Comparison of ENCODE assay signal across 8 cellular contexts in the genomic region with DNA sequence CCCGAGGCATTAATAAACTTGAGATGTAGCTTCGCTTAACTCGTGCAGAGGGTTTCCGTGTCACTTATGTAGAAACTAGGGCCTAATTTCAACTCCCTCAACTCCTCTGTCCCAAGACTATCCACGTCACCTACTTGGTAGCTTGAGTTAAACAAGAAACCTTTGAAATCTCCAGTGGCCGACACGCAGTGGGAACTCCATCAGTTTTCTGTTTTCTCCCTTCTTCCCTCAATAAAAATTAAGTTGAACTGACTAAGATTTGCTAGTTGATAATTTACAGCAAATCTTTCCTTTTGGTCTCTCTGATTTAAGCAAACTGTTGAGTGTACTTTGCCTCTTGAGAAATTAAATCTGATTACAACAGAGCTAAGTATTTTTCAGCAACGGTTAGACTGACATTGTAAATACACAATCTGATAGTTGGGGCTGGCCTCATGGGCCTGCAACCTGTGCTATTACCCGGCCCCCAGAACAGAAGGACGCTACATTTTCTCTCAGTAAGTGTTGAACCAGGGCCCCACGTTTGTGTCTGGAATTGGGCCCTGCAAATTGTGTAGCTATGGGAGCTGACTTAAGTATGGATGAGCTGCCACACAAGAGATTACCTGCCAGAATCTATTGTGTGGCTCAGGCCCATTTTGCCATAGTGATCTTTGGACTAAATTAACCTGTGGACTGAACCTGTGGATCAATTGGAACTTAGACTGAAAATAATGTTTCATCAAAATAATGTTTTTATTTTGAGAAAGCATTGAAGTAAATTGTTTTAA. TPM values are rescaled to one million over a fixed set of nuclear protein-coding genes. Genes with fewer than 3 reads are reported as not detected.
DNase-seq lines count a peak whose midpoint lies in the region; ATAC-seq and TF ChIP-seq lines count a peak whose summit lies in the region.

No MANE protein-coding gene starts in this region.

- POLR2A ChIA-PET in T-cell (lab: Charles Lee), result interaction anchor here in 1 of 2 donors (0.6 kb wide), 1 partner anchor 61 kb away, joined by 3 read pairs; no protein-coding TSS in a partner anchor

- H3K27ac Mint-ChIP-seq in H9 (peak overlapping the region; percentile 82 to 94 (median 84); a peak in 6 of 7 replicates), T-cell (peak overlapping the region; percentile 98)

- H3K4me1 Mint-ChIP-seq in H9 (peaks cover 25 to 35% of the 10 kb centered on the region in 2 experiments), T-cell (peaks cover 44 to 47% (median 46%) of the 10 kb centered on the region in 3 donors)

- H3K79me2 ChIP-seq in H9 (ENCODE audit: insufficient read depth, low read length), result no peaks in the 10 kb centered on the region; the same call in 1 of the 2 replicates

- H3K9me3 ChIP-seq in H9 (ENCODE audit: control insufficient read depth, low read depth, low read length), result no peaks in the 10 kb centered on the region
- H3K9me3 ChIP-seq in prostate gland, result no peaks in the 10 kb centered on the region

- no peak overlapping the region for H3K4ac ChIP-seq in H9 (ENCODE audit: low read depth, low read length)

- ATAC-seq in T-cell (replicated peaks in 1 of 4), result no peak
- no peak for ATAC-seq in GM19023 (IDR thresholded peaks at IDR 0.05; ENCODE audit: unreplicated experiment)
- ATAC-seq in HG03565 (IDR thresholded peaks at IDR 0.05; ENCODE audit: unreplicated experiment), result no peak

- no peak overlapping the region for H2BK5ac ChIP-seq in H9 (ENCODE audit: insufficient read length, low read length)

- H3K36me3 ChIP-seq in prostate gland, result no peaks in the 10 kb centered on the region

- H3K9ac ChIP-seq in H9 (ENCODE audit: extremely low read depth, insufficient read length, low read length), result peak overlapping the region; percentile 53

- no peak overlapping the region for H3T11ph ChIP-seq in H9 (ENCODE audit: low read length)

- no peak overlapping the region for H3K56ac ChIP-seq in H9 (ENCODE audit: insufficient read length, low read depth, low read length)

- TF ChIP-seq POLR2A in prostate gland (IDR thresholded peaks at IDR 0.05), result no peak

- H3K36me3 Mint-ChIP-seq in H9 (ENCODE audit: insufficient read depth in 1 of 3, low read depth in 3 of 3) (peaks cover 0 to 5% (median 1%) of the 10 kb centered on the region in 3 experiments; a peak in 4 of 7 replicates), T-cell (peaks cover 6% of the 10 kb centered on the region)

- H3K14ac ChIP-seq in H9 (ENCODE audit: insufficient read depth, low read length), result no peak overlapping the region

- H3K27ac ChIP-seq in H9 (ENCODE audit: insufficient read length, low read depth, low read length) (no peak overlapping the region), prostate gland (peak overlapping the region; percentile 92 to 94)

- H2BK120ac ChIP-seq in H9 (ENCODE audit: low read depth, low read length, poor library complexity, severe bottlenecking), result no peak overlapping the region

- no peak overlapping the region for H4K8ac ChIP-seq in H9 (replicated peaks; ENCODE audit: insufficient read length, low read depth, low read length)

- H2AFZ ChIP-seq in H9 (ENCODE audit: low read length), result peak overlapping the region; percentile 69

- no peak overlapping the region for H2BK15ac ChIP-seq in H9 (ENCODE audit: low read depth, low read length)

- peak overlapping the region; percentile 76 for H3K4me3 ChIP-seq in fibroblast of mammary gland (ENCODE audit: control insufficient read depth, low read depth, low read length)
- peak overlapping the region; percentile 69 to 80 for H3K4me3 ChIP-seq in prostate gland

- peak overlapping the region; percentile 87 to 89 for H3K4me3 Mint-ChIP-seq in H9
- peak overlapping the region; percentile 94 to 99 (median 96) for H3K4me3 Mint-ChIP-seq in T-cell

- H3K18ac ChIP-seq in H9 (ENCODE audit: insufficient read length, low read depth, low read length), result peak overlapping the region; percentile 27

- intact Hi-C loops in prostate gland (cut with DNase I), result loop anchor here (5.0 kb wide), 1 partner anchor 245 kb away; the partner anchor contains the start of gene LRCH1

- no peak overlapping the region for H4K91ac ChIP-seq in H9 (ENCODE audit: insufficient read length, low read depth, low read length)

- peak overlapping the region; percentile 55 for H3K4me2 ChIP-seq in H9 (ENCODE audit: insufficient read depth, insufficient read length, low read length)

- no peak overlapping the region for H4K5ac ChIP-seq in H9 (ENCODE audit: insufficient read length, low read depth, low read length)

- H3K79me1 ChIP-seq in H9 (ENCODE audit: insufficient read depth, low read depth, low read length, poor library complexity, severe bottlenecking), result no peaks in the 10 kb centered on the region

- DNase-seq in H9 (no peak), T-cell (no peak), fibroblast of mammary gland (ENCODE audit: low read depth) (peak; percentile 66), prostate gland (ENCODE audit: low spot score) (no peak), putamen (ENCODE audit: low spot score) (no peak)
- DNase-seq in activated CD4-positive, CD25-positive, alpha-beta regulatory T cell (lab: John Stamatoyannopoulos, UW), result no peak

- H2AK5ac ChIP-seq in H9 (ENCODE audit: insufficient read length, low read length), result no peak overlapping the region

- H3K9me3 Mint-ChIP-seq in H9 (no peaks in the 10 kb centered on the region), T-cell (no peaks in the 10 kb centered on the region)

- CTCF ChIA-PET in T-cell (lab: Charles Lee), result no interaction called here

- H3K23ac ChIP-seq in H9 (ENCODE audit: insufficient read length, low read depth, low read length), result no peak overlapping the region

- no peaks in the 10 kb centered on the region for H3K27me3 ChIP-seq in H9 (ENCODE audit: insufficient read depth, low read length)
- H3K27me3 ChIP-seq in prostate gland (replicated peaks; ENCODE audit: insufficient read depth), result no peaks in the 10 kb centered on the region

- no CpG with 5 or more reads among the region's 11 CpGs for WGBS in H9 (ENCODE audit: extremely low coverage, insufficient read length, low lambda C conversion rate)
- 26% methylated on average over 11 of the region's 11 CpGs for WGBS in prostate gland

- H3K27me3 Mint-ChIP-seq in H9 (ENCODE audit: low read depth), result no peaks in the 10 kb centered on the region
- H3K27me3 Mint-ChIP-seq in T-cell, result no peaks in the 10 kb centered on the region

- H3K4me1 ChIP-seq in H9 (ENCODE audit: insufficient read depth, low read length), result peaks cover 4% of the 10 kb centered on the region; the same call in 1 of the 2 replicates
- peaks cover 3% of the 10 kb centered on the region for H3K4me1 ChIP-seq in prostate gland (replicated peaks)

- no peaks in the 10 kb centered on the region for H4K20me1 ChIP-seq in H9 (ENCODE audit: control insufficient read depth, insufficient read depth, insufficient read length)

- H2BK20ac ChIP-seq in H9 (ENCODE audit: low read depth, low read length, poor library complexity, severe bottlenecking), result no peak overlapping the region

- peaks cover 8% of the 10 kb centered on the region for H3K23me2 ChIP-seq in H9 (ENCODE audit: insufficient read length, low read depth, low read length, poor library complexity, severe bottlenecking)

- H2BK12ac ChIP-seq in H9 (ENCODE audit: insufficient read length, low read depth, low read length), result no peak overlapping the region

- no peak for TF ChIP-seq CTCF in H9 (conservative IDR thresholded peaks at IDR 0.05)
- TF ChIP-seq CTCF in fibroblast of mammary gland (conservative IDR thresholded peaks at IDR 0.05; ENCODE audit: control insufficient read depth, insufficient read depth, low read depth, low read length), result no peak
- no peak for TF ChIP-seq CTCF in prostate gland (IDR thresholded peaks at IDR 0.05)

RNA-seq across cellular contexts. Expression of gene ESD, which starts 0.7 kb away (rescaled TPM):
- total RNA-seq in H9 (2021) (72.6 and 78.8 TPM in 2 replicates), T-cell (10 to 100 TPM; 32.4 to 52.1 (median 44.6) TPM), prostate gland (10 to 100 TPM; 88.2 to 90.3 TPM)
